10 cellular contexts compared by ENCODE assay signal in the genomic region with DNA sequence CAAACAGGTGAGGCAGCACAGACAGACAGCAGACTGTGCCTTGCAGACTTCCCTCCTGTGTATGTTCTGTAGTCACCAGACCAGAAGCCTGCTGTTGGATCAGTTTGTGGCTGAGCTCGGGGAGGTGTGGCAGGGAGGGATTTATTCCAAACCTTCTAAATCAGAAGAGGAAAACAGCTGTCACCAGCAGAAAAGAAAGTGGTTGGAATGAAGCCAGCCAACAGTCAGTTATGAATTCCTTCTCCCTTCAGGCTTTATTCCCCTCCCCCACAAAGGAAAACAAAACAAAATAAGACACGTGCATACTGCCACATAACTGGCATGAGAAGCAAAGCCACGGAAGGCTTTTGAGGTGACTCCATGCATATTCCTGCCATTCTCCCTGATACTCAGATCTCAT. TPM values are rescaled to one million over a fixed set of nuclear protein-coding genes. Genes with fewer than 3 reads are reported as not detected.
DNase-seq lines count a peak whose midpoint lies in the region; ATAC-seq and TF ChIP-seq lines count a peak whose summit lies in the region.
"Had no signal": no experiment of that assay in that cellular context is flagged by ENCODE, and none has a peak within 500 bp of the region (broad histone marks: within the 10 kb centered on the region; RNA-seq: fewer than 3 reads in every experiment).

No MANE protein-coding gene starts in this region.

- H3K27ac ChIP-seq in 22Rv1 (peak overlapping the region; percentile 44), lower lobe of right lung (peak overlapping the region; percentile 18)

- in situ Hi-C loops in astrocyte of the spinal cord (cut with HindIII; ENCODE audit: low sequenced_read_pairs): no loop called here

- H3K36me3 Mint-ChIP-seq in glutamatergic neuron (ENCODE audit: unreplicated experiment): peaks cover 11% of the 10 kb centered on the region

- H3K27me3 ChIP-seq in lower lobe of right lung (ENCODE audit: low read depth): no peaks in the 10 kb centered on the region

- H3K36me3 ChIP-seq in lower lobe of right lung: peaks cover 100% of the 10 kb centered on the region

- H3K4me1 Mint-ChIP-seq in glutamatergic neuron (ENCODE audit: low read depth, unreplicated experiment): peaks cover 8% of the 10 kb centered on the region

- TF ChIP-seq CTCF in 22Rv1 (IDR thresholded peaks at IDR 0.05): no peak
- no peak for TF ChIP-seq CTCF in astrocyte of the spinal cord (IDR thresholded peaks at IDR 0.05; ENCODE audit: low read depth, low read length)
- TF ChIP-seq CTCF in lower lobe of right lung (IDR thresholded peaks at IDR 0.05): no peak
- no peak for TF ChIP-seq CTCF in glutamatergic neuron (IDR thresholded peaks at IDR 0.05; ENCODE audit: partially characterized antibody, unreplicated experiment)

- H3K4me1 ChIP-seq in lower lobe of right lung: peaks cover 35% of the 10 kb centered on the region

- ATAC-seq in lower lobe of right lung (no peak), GM18867 (IDR thresholded peaks at IDR 0.05; ENCODE audit: unreplicated experiment) (no peak)

- peaks cover 15% of the 10 kb centered on the region for H3K9me3 Mint-ChIP-seq in glutamatergic neuron (ENCODE audit: unreplicated experiment)
- H3K9me3 Mint-ChIP-seq: central memory CD8-positive, alpha-beta T cell had no signal

- H3K4me3 Mint-ChIP-seq in glutamatergic neuron (ENCODE audit: unreplicated experiment): no peak overlapping the region
- H3K4me3 Mint-ChIP-seq: central memory CD8-positive, alpha-beta T cell had no signal

- no peaks in the 10 kb centered on the region for H3K9me3 ChIP-seq in lower lobe of right lung

- H3K27me3 Mint-ChIP-seq in glutamatergic neuron (ENCODE audit: unreplicated experiment): peaks cover 8% of the 10 kb centered on the region
- H3K27me3 Mint-ChIP-seq: central memory CD8-positive, alpha-beta T cell had no signal

- DNase-seq in H4 (ENCODE audit: low spot score) (peak; percentile 27), astrocyte of the spinal cord (ENCODE audit: low read depth, low spot score) (peak; percentile 53), lower lobe of right lung (no peak), T-helper 1 cell (no peak), cerebellum (ENCODE audit: low spot score) (no peak), glutamatergic neuron (no peak)
- DNase-seq: GF-D8 had no signal

- H3K4me3 ChIP-seq in astrocyte of the spinal cord (ENCODE audit: low read depth, low read length) (no peak overlapping the region), lower lobe of right lung (no peak overlapping the region)

- H3K27ac Mint-ChIP-seq in glutamatergic neuron (ENCODE audit: unreplicated experiment): no peak overlapping the region

- intact Hi-C loops in lower lobe of right lung (cut with DNase I): no loop called here

RNA-seq across cellular contexts. Expression of gene PIGV, which starts 19.0 kb away (rescaled TPM):
- total RNA-seq in H4 (2014; rRNA removed; shearing (Covaris generic)): 14.5 and 15.2 TPM in 2 replicates
- total RNA-seq in lower lobe of right lung: 20.3 TPM
- total RNA-seq in cerebellum: 6.5 TPM
- total RNA-seq in glutamatergic neuron (ENCODE audit: unreplicated experiment): 6.7 TPM

RNA-seq across cellular contexts. Expression of gene ZDHHC18, which starts 57.7 kb away (rescaled TPM):
- total RNA-seq in H4 (2014; rRNA removed; shearing (Covaris generic)): 13.8 and 15.9 TPM in 2 replicates
- total RNA-seq in lower lobe of right lung (29.1 TPM), cerebellum (8.4 TPM), glutamatergic neuron (ENCODE audit: unreplicated experiment) (52.6 TPM)

Comparison
In these comparisons a context has a peak if more than half of its experiments do, and no peak if none do; other contexts are left out.
1. DNase-seq: peak in H4 (single experiment) and astrocyte of the spinal cord (single experiment); none in lower lobe of right lung (single experiment), T-helper 1 cell (0 of 5), cerebellum (single experiment) and glutamatergic neuron (single experiment).